In genomic region chr10:119412831-119413737, GRCh38 we compare ENCODE assay signal across 11 cellular contexts.
DNase-seq lines count a peak whose midpoint lies in the region; ATAC-seq and TF ChIP-seq lines count a peak whose summit lies in the region.
"Had no signal": no experiment of that assay in that cellular context is flagged by ENCODE, and none has a peak within 500 bp of the region (broad histone marks: within the 10 kb centered on the region; RNA-seq: fewer than 3 reads in every experiment).

No MANE protein-coding gene starts in this region.

- H3K36me3 ChIP-seq in ovary = no peaks in the 10 kb centered on the region
- H3K36me3 ChIP-seq: MG63 had no signal

- TF ChIP-seq POLR2A in ovary (IDR thresholded peaks at IDR 0.05) = no peak

- intact Hi-C loops in ovary (cut with DNase I) = loop anchor here (5.0 to 10.0 kb wide), 4 partner anchors 128 to 208 kb away; partner anchors contain the start of gene GRK5 (in 3 of the 4)

- TF ChIP-seq CTCF in foreskin fibroblast (IDR thresholded peaks at IDR 0.05; ENCODE audit: low read depth, low read length) (no peak), ovary (IDR thresholded peaks at IDR 0.05) (no peak)

- no peak for ATAC-seq in GM19397 (IDR thresholded peaks at IDR 0.05; ENCODE audit: unreplicated experiment)
- ATAC-seq: activated CD8-positive, alpha-beta T cell treated with anti-CD3 and anti-CD28 coated beads for 36 hours had no signal

- TF ChIP-seq EP300 in ovary (IDR thresholded peaks at IDR 0.05) = no peak

- no peak overlapping the region for H3K4me3 ChIP-seq in foreskin fibroblast (ENCODE audit: low read depth in 1 of 2, low read length in 2 of 2)
- H3K4me3 ChIP-seq in ovary = no peak overlapping the region
- H3K4me3 ChIP-seq: MG63 had no signal

- peaks cover 44% of the 10 kb centered on the region for H3K4me1 ChIP-seq in ovary (ENCODE audit: insufficient read depth)

- DNase-seq in DMS79 treated with DMSO at 0.1 percent for 48 hours (lab: John Stamatoyannopoulos, UW) (peak; percentile 77), SHP77 treated with DMSO at 0.1 percent for 48 hours (lab: John Stamatoyannopoulos, UW) (peak; percentile 32), foreskin fibroblast (peak; percentile 63 to 85), ovary (no peak), SW 1271 (lab: John Stamatoyannopoulos, UW) (no peak), RKO (ENCODE audit: low spot score) (no peak), DMS114 treated with DMSO at 0.1 percent for 48 hours (lab: John Stamatoyannopoulos, UW; ENCODE audit: unreplicated experiment) (no peak)
- DNase-seq: activated CD8-positive, alpha-beta T cell treated with anti-CD3 and anti-CD28 coated beads for 36 hours; MG63; RPMI8226 had no signal

- peak overlapping the region; percentile 23 to 91 for H3K27ac ChIP-seq in ovary

- no peaks in the 10 kb centered on the region for H3K27me3 ChIP-seq in ovary
- H3K27me3 ChIP-seq: MG63 had no signal

- WGBS in ovary, 3 donors = 59 to 72% (median 70%) methylated on average over 25 of the region's 25 CpGs

- H3K9me3 ChIP-seq in ovary = no peaks in the 10 kb centered on the region
- H3K9me3 ChIP-seq: MG63 had no signal

Comparison
In these comparisons a context has a peak if more than half of its experiments do, and no peak if none do; other contexts are left out.
1. DNase-seq: peak in DMS79 treated with DMSO at 0.1 percent for 48 hours (single experiment), SHP77 treated with DMSO at 0.1 percent for 48 hours (single experiment) and foreskin fibroblast (2 of 2); none in ovary (0 of 5), SW 1271 (0 of 2), RKO (single experiment) and DMS114 treated with DMSO at 0.1 percent for 48 hours (single experiment).